Comparison of ENCODE assay signal across 13 cellular contexts in the genomic region with DNA sequence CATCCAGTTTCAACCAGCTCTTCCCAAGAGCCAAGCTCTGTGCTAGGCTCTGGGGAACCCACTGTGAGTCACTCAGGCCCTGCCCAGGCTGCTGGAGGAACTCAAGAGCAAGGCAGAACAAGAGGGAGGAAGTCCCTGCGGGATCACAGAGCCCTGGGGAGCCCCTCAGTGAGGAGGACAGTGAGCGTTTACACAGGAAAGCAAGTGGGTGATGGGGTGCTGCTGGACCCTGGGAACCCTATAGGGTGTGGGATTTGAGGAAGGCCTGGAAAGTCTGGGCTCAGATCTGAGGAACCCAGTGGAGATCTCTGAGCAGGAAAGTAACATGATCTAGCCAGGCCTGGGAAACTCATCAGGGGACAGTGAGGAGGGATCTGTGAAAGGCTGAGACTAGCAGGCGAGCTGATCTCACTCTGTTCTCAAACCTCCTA.
DNase-seq lines count a peak whose midpoint lies in the region; ATAC-seq, FAIRE-seq and TF ChIP-seq lines count a peak whose summit lies in the region.
"Had no signal": no experiment of that assay in that cellular context is flagged by ENCODE, and none has a peak within 500 bp of the region (broad histone marks: within the 10 kb centered on the region; RNA-seq: fewer than 3 reads in every experiment).

No MANE protein-coding gene starts in this region.

- TF ChIP-seq POLR2A in GM12891 (IDR thresholded peaks at IDR 0.05; ENCODE audit: low read depth, low read length) = no peak

- peaks cover 45% of the 10 kb centered on the region for H3K4me1 Mint-ChIP-seq in osteocyte (ENCODE audit: unreplicated experiment)
- H3K4me1 Mint-ChIP-seq in stimulated activated naive CD8-positive, alpha-beta T cell treated with anti-CD3 and anti-CD28 coated beads, Interleukin-15, amount 100 ng/mL, for 72 hours = peaks cover 26% of the 10 kb centered on the region
- H3K4me1 Mint-ChIP-seq in CD4-positive, alpha-beta T cell (ENCODE audit: low read depth) = peaks cover 5% of the 10 kb centered on the region

- no peak for DNase-seq in GM12891 (ENCODE audit: insufficient read length, low spot score)
- DNase-seq in OCI-M1 (lab: John Stamatoyannopoulos, UW) = peak; percentile 7
- DNase-seq in osteocyte (ENCODE audit: extremely low spot score, unreplicated experiment) = no peak
- DNase-seq in stimulated activated naive CD8-positive, alpha-beta T cell treated with anti-CD3 and anti-CD28 coated beads, Interleukin-15, amount 100 ng/mL, for 72 hours = no peak
- no peak for DNase-seq in NCI-H1930 (lab: John Stamatoyannopoulos, UW)
- DNase-seq in CD4-positive, alpha-beta T cell = no peak
- DNase-seq: activated T-cell treated with anti-CD3 and anti-CD28 coated beads, Interleukin-2, amount 50 U/mL, for 4 hours; NCI-H1105 had no signal

- H3K27ac ChIP-seq in CD4-positive, alpha-beta T cell (ENCODE audit: low read depth, low read length) = no peak overlapping the region

- no peak for FAIRE-seq in GM12891 (lab: Jason Lieb, UNC)
- FAIRE-seq: endometrium, G401.6, GM19239 had no signal

- H3K36me3 Mint-ChIP-seq in osteocyte (ENCODE audit: unreplicated experiment) = no peaks in the 10 kb centered on the region
- no peaks in the 10 kb centered on the region for H3K36me3 Mint-ChIP-seq in CD4-positive, alpha-beta T cell (ENCODE audit: low read depth)

- intact Hi-C loops in CD4-positive, alpha-beta T cell (cut with DNase I, micrococcal nuclease) = no loop called here

- CTCF ChIA-PET in CD4-positive, alpha-beta T cell (lab: Charles Lee) = no interaction called here

- no peaks in the 10 kb centered on the region for H3K9me3 ChIP-seq in CD4-positive, alpha-beta T cell (ENCODE audit: control insufficient read depth, low read length)

- TF ChIP-seq CTCF in osteocyte (IDR thresholded peaks at IDR 0.05) = no peak
- no peak for TF ChIP-seq CTCF in CD4-positive, alpha-beta T cell (IDR thresholded peaks at IDR 0.05)

- no peaks in the 10 kb centered on the region for H3K9me3 Mint-ChIP-seq in osteocyte (ENCODE audit: unreplicated experiment)
- no peaks in the 10 kb centered on the region for H3K9me3 Mint-ChIP-seq in stimulated activated naive CD8-positive, alpha-beta T cell treated with anti-CD3 and anti-CD28 coated beads, Interleukin-15, amount 100 ng/mL, for 72 hours
- H3K9me3 Mint-ChIP-seq in CD4-positive, alpha-beta T cell = no peaks in the 10 kb centered on the region
- H3K9me3 Mint-ChIP-seq: activated T-cell treated with anti-CD3 and anti-CD28 coated beads, Interleukin-2, amount 50 U/mL, for 4 hours had no signal

- H3K27me3 Mint-ChIP-seq in osteocyte (ENCODE audit: unreplicated experiment) = no peaks in the 10 kb centered on the region
- H3K27me3 Mint-ChIP-seq in stimulated activated naive CD8-positive, alpha-beta T cell treated with anti-CD3 and anti-CD28 coated beads, Interleukin-15, amount 100 ng/mL, for 72 hours = no peaks in the 10 kb centered on the region
- no peaks in the 10 kb centered on the region for H3K27me3 Mint-ChIP-seq in CD4-positive, alpha-beta T cell

- no peaks in the 10 kb centered on the region for H3K27me3 ChIP-seq in CD4-positive, alpha-beta T cell (ENCODE audit: control insufficient read depth, insufficient read depth, low read length)

- ATAC-seq in esophagus mucosa (peak; percentile 68), GM21447 (IDR thresholded peaks at IDR 0.05; ENCODE audit: unreplicated experiment) (no peak)
- ATAC-seq in stimulated activated naive CD8-positive, alpha-beta T cell treated with anti-CD3 and anti-CD28 coated beads, Interleukin-15, amount 100 ng/mL, for 72 hours = no peak
- no peak for ATAC-seq in CD4-positive, alpha-beta T cell (ENCODE audit: poor library complexity)
- ATAC-seq: activated T-cell treated with anti-CD3 and anti-CD28 coated beads, Interleukin-2, amount 50 U/mL, for 4 hours had no signal

- POLR2A ChIA-PET in CD4-positive, alpha-beta T cell (lab: Charles Lee) = interaction anchor here (0.8 kb wide), 1 partner anchor 58 kb away, joined by 3 read pairs; no protein-coding TSS in a partner anchor

- peak overlapping the region; percentile 89 for H3K27ac Mint-ChIP-seq in osteocyte (ENCODE audit: unreplicated experiment)
- H3K27ac Mint-ChIP-seq in stimulated activated naive CD8-positive, alpha-beta T cell treated with anti-CD3 and anti-CD28 coated beads, Interleukin-15, amount 100 ng/mL, for 72 hours = no peak overlapping the region
- H3K27ac Mint-ChIP-seq in CD4-positive, alpha-beta T cell = no peak overlapping the region

- H3K4me3 Mint-ChIP-seq in osteocyte (ENCODE audit: unreplicated experiment) = no peak overlapping the region
- H3K4me3 Mint-ChIP-seq in stimulated activated naive CD8-positive, alpha-beta T cell treated with anti-CD3 and anti-CD28 coated beads, Interleukin-15, amount 100 ng/mL, for 72 hours = no peak overlapping the region
- no peak overlapping the region for H3K4me3 Mint-ChIP-seq in CD4-positive, alpha-beta T cell
- H3K4me3 Mint-ChIP-seq: activated T-cell treated with anti-CD3 and anti-CD28 coated beads, Interleukin-2, amount 50 U/mL, for 4 hours had no signal

TF ChIP-seq in GM12891, 5 proteins besides CTCF, POLR2A, EP300 and RAD21:
- TF ChIP-seq POU2F2 (IDR thresholded peaks at IDR 0.05; ENCODE audit: low read depth, low read length) (no peak), PAX5 (IDR thresholded peaks at IDR 0.05; ENCODE audit: insufficient read depth, low read length, severe bottlenecking) (no peak), TAF1 (IDR thresholded peaks at IDR 0.05; ENCODE audit: low read depth, low read length) (no peak), POLR2AphosphoS5 (IDR thresholded peaks at IDR 0.05; ENCODE audit: low read depth, low read length) (no peak), SPI1 (IDR thresholded peaks at IDR 0.05; ENCODE audit: low read depth, low read length) (0 out of 2 replicates have a peak, but pooled peaks have one; percentile 19)
TF ChIP-seq in GM12891: peak in this region for 1.
